Comparison of ENCODE assay signal across 1 cellular context in the genomic region with DNA sequence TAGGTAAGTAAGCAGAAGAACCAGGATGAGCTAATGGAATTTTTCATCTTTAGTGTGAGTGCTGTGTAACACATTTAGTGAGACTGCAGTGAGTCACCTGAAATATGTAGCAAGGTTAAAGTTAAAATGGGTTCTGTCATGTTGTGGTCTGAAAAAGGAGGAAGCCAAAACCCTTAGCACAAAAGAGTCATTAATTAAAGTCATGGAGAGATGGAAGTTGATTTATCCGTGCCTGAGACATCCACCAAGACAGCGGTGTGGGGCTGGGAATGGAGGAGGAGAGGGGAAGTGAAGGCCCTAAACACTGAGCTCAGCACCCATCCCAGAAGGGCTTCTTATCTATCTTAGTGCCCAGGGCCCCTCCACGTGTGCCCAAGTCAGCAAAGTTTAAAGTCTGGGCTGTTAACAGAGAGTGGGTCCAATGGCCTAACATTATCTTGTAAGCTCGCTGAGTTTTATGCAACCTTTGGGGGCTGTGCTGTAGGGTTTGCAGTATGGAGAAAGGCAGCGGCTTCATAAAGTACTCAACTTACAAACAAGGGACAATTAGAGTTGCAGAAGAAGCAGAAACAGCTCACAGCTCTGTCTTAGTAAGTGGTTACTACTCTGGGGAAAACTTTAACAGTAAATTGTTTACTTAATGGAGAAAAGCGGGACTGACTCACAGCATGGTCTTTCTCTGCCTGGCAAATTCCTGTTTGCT.
TF ChIP-seq lines count a peak whose summit lies in the region.

No MANE protein-coding gene starts in this region.

TF ChIP-seq in K562, 482 proteins besides CTCF, POLR2A, EP300 and RAD21 (continues in another document):
- TF ChIP-seq TAF9B (IDR thresholded peaks at IDR 0.05; ENCODE audit: partially characterized antibody) (no peak), ZBED1 (IDR thresholded peaks at IDR 0.05) (no peak), FOXJ3 (CRISPR knock-in tag; IDR thresholded peaks at IDR 0.05) (no peak), SP2 (IDR thresholded peaks at IDR 0.05; ENCODE audit: extremely low read depth, low read depth, low read length, poor library complexity, severe bottlenecking) (no peak), MED1 (CRISPR knock-in tag; IDR thresholded peaks at IDR 0.05; ENCODE audit: borderline replicate concordance) (no peak), SRSF3 (IDR thresholded peaks at IDR 0.05; ENCODE audit: insufficient read depth, low read length) (no peak), JUNB (CRISPR knock-in tag; conservative IDR thresholded peaks at IDR 0.05) (no peak), HDAC2 (IDR thresholded peaks at IDR 0.05) (no peak), ZNF589 (CRISPR knock-in tag; IDR thresholded peaks at IDR 0.05; ENCODE audit: low read depth) (no peak), CEBPB (tag; IDR thresholded peaks at IDR 0.05) (peak; percentile 39; the same call in 1 of the 2 replicates), BACH1 (tag; IDR thresholded peaks at IDR 0.05) (0 out of 2 replicates have a peak, but pooled peaks have one; percentile 45), HDAC1 (IDR thresholded peaks at IDR 0.05) (no peak), ZBTB17 (CRISPR knock-in tag; IDR thresholded peaks at IDR 0.05) (no peak), ZNF551 (CRISPR knock-in tag; IDR thresholded peaks at IDR 0.05) (no peak), IFI16 (CRISPR knock-in tag; IDR thresholded peaks at IDR 0.05) (no peak), HNRNPLL (IDR thresholded peaks at IDR 0.05; ENCODE audit: low read depth, low read length, poor library complexity, severe bottlenecking) (no peak), E2F3 (CRISPR knock-in tag; IDR thresholded peaks at IDR 0.05) (no peak), FOSL1 (tag; conservative IDR thresholded peaks at IDR 0.05) (peak; percentile 50; the same call in 1 of the 2 replicates), ZNF174 (CRISPR knock-in tag; IDR thresholded peaks at IDR 0.05) (no peak), ZNF431 (CRISPR knock-in tag; IDR thresholded peaks at IDR 0.05) (peak; percentile 66; the same call in 1 of the 2 replicates), KAT2B (IDR thresholded peaks at IDR 0.05; ENCODE audit: low read depth, low read length) (no peak), GABPB2 (CRISPR knock-in tag; conservative IDR thresholded peaks at IDR 0.05) (0 out of 2 replicates have a peak, but pooled peaks have one; percentile 38), TGIF2 (CRISPR knock-in tag; IDR thresholded peaks at IDR 0.05) (no peak), ZNF253 (CRISPR knock-in tag; conservative IDR thresholded peaks at IDR 0.05) (no peak), CBX5 (IDR thresholded peaks at IDR 0.05; ENCODE audit: borderline replicate concordance, low read depth) (no peak), ZNF140 (CRISPR knock-in tag; IDR thresholded peaks at IDR 0.05) (no peak), ETV5 (CRISPR knock-in tag; IDR thresholded peaks at IDR 0.05; ENCODE audit: low read depth) (no peak), BCOR (IDR thresholded peaks at IDR 0.05) (no peak), RBM39 (optimal IDR thresholded peaks at IDR 0.05; ENCODE audit: low read depth, low read length) (no peak), MYNN (IDR thresholded peaks at IDR 0.05) (0 out of 2 replicates have a peak, but pooled peaks have one; percentile 15), MYNN (CRISPR knock-in tag; IDR thresholded peaks at IDR 0.05) (no peak), FOXK1 (CRISPR knock-in tag; IDR thresholded peaks at IDR 0.05; ENCODE audit: borderline replicate concordance) (no peak), MEIS2 (IDR thresholded peaks at IDR 0.05; ENCODE audit: partially characterized antibody) (peak; percentile 91), C11orf30 (IDR thresholded peaks at IDR 0.05; ENCODE audit: low read depth) (no peak), BRD4 (IDR thresholded peaks at IDR 0.05) (no peak), SAP30 (IDR thresholded peaks at IDR 0.05; ENCODE audit: borderline replicate concordance, insufficient read depth, low read depth, low read length, poor library complexity, severe bottlenecking) (no peak), PHTF2 (CRISPR knock-in tag; IDR thresholded peaks at IDR 0.05) (no peak)
- TF ChIP-seq, protein P1, sequence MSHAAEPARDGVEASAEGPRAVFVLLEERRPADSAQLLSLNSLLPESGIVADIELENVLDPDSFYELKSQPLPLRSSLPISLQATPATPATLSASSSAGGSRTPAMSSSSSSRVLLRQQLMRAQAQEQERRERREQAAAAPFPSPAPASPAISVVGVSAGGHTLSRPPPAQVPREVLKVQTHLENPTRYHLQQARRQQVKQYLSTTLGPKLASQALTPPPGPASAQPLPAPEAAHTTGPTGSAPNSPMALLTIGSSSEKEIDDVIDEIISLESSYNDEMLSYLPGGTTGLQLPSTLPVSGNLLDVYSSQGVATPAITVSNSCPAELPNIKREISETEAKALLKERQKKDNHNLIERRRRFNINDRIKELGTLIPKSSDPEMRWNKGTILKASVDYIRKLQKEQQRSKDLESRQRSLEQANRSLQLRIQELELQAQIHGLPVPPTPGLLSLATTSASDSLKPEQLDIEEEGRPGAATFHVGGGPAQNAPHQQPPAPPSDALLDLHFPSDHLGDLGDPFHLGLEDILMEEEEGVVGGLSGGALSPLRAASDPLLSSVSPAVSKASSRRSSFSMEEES (CRISPR knock-in tag; IDR thresholded peaks at IDR 0.05), result no peak
- TF ChIP-seq, protein P2, sequence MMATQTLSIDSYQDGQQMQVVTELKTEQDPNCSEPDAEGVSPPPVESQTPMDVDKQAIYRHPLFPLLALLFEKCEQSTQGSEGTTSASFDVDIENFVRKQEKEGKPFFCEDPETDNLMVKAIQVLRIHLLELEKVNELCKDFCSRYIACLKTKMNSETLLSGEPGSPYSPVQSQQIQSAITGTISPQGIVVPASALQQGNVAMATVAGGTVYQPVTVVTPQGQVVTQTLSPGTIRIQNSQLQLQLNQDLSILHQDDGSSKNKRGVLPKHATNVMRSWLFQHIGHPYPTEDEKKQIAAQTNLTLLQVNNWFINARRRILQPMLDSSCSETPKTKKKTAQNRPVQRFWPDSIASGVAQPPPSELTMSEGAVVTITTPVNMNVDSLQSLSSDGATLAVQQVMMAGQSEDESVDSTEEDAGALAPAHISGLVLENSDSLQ (IDR thresholded peaks at IDR 0.05), result peak; percentile 81
- TF ChIP-seq, protein P3, sequence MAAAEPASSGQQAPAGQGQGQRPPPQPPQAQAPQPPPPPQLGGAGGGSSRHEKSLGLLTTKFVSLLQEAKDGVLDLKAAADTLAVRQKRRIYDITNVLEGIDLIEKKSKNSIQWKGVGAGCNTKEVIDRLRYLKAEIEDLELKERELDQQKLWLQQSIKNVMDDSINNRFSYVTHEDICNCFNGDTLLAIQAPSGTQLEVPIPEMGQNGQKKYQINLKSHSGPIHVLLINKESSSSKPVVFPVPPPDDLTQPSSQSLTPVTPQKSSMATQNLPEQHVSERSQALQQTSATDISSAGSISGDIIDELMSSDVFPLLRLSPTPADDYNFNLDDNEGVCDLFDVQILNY (CRISPR knock-in tag; IDR thresholded peaks at IDR 0.05), result no peak
- TF ChIP-seq, protein P4, sequence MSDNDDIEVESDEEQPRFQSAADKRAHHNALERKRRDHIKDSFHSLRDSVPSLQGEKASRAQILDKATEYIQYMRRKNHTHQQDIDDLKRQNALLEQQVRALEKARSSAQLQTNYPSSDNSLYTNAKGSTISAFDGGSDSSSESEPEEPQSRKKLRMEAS (CRISPR knock-in tag; IDR thresholded peaks at IDR 0.05), result peak; percentile 39
- TF ChIP-seq, protein P5, sequence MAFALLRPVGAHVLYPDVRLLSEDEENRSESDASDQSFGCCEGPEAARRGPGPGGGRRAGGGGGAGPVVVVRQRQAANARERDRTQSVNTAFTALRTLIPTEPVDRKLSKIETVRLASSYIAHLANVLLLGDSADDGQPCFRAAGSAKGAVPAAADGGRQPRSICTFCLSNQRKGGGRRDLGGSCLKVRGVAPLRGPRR (CRISPR knock-in tag; IDR thresholded peaks at IDR 0.05), result no peak
- TF ChIP-seq, protein P6, sequence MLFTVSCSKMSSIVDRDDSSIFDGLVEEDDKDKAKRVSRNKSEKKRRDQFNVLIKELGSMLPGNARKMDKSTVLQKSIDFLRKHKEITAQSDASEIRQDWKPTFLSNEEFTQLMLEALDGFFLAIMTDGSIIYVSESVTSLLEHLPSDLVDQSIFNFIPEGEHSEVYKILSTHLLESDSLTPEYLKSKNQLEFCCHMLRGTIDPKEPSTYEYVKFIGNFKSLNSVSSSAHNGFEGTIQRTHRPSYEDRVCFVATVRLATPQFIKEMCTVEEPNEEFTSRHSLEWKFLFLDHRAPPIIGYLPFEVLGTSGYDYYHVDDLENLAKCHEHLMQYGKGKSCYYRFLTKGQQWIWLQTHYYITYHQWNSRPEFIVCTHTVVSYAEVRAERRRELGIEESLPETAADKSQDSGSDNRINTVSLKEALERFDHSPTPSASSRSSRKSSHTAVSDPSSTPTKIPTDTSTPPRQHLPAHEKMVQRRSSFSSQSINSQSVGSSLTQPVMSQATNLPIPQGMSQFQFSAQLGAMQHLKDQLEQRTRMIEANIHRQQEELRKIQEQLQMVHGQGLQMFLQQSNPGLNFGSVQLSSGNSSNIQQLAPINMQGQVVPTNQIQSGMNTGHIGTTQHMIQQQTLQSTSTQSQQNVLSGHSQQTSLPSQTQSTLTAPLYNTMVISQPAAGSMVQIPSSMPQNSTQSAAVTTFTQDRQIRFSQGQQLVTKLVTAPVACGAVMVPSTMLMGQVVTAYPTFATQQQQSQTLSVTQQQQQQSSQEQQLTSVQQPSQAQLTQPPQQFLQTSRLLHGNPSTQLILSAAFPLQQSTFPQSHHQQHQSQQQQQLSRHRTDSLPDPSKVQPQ (CRISPR knock-in tag; IDR thresholded peaks at IDR 0.05; ENCODE audit: borderline replicate concordance), result no peak
- TF ChIP-seq, protein P7, sequence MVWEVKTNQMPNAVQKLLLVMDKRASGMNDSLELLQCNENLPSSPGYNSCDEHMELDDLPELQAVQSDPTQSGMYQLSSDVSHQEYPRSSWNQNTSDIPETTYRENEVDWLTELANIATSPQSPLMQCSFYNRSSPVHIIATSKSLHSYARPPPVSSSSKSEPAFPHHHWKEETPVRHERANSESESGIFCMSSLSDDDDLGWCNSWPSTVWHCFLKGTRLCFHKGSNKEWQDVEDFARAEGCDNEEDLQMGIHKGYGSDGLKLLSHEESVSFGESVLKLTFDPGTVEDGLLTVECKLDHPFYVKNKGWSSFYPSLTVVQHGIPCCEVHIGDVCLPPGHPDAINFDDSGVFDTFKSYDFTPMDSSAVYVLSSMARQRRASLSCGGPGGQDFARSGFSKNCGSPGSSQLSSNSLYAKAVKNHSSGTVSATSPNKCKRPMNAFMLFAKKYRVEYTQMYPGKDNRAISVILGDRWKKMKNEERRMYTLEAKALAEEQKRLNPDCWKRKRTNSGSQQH (CRISPR knock-in tag; IDR thresholded peaks at IDR 0.05), result no peak
- TF ChIP-seq, protein P8, sequence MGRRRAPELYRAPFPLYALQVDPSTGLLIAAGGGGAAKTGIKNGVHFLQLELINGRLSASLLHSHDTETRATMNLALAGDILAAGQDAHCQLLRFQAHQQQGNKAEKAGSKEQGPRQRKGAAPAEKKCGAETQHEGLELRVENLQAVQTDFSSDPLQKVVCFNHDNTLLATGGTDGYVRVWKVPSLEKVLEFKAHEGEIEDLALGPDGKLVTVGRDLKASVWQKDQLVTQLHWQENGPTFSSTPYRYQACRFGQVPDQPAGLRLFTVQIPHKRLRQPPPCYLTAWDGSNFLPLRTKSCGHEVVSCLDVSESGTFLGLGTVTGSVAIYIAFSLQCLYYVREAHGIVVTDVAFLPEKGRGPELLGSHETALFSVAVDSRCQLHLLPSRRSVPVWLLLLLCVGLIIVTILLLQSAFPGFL (CRISPR knock-in tag; IDR thresholded peaks at IDR 0.05), result no peak
- TF ChIP-seq, protein P9, sequence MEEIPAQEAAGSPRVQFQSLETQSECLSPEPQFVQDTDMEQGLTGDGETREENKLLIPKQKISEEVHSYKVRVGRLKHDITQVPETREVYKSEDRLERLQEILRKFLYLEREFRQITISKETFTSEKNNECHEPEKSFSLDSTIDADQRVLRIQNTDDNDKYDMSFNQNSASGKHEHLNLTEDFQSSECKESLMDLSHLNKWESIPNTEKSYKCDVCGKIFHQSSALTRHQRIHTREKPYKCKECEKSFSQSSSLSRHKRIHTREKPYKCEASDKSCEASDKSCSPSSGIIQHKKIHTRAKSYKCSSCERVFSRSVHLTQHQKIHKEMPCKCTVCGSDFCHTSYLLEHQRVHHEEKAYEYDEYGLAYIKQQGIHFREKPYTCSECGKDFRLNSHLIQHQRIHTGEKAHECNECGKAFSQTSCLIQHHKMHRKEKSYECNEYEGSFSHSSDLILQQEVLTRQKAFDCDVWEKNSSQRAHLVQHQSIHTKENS (CRISPR knock-in tag; IDR thresholded peaks at IDR 0.05), result no peak
- TF ChIP-seq, protein P10, sequence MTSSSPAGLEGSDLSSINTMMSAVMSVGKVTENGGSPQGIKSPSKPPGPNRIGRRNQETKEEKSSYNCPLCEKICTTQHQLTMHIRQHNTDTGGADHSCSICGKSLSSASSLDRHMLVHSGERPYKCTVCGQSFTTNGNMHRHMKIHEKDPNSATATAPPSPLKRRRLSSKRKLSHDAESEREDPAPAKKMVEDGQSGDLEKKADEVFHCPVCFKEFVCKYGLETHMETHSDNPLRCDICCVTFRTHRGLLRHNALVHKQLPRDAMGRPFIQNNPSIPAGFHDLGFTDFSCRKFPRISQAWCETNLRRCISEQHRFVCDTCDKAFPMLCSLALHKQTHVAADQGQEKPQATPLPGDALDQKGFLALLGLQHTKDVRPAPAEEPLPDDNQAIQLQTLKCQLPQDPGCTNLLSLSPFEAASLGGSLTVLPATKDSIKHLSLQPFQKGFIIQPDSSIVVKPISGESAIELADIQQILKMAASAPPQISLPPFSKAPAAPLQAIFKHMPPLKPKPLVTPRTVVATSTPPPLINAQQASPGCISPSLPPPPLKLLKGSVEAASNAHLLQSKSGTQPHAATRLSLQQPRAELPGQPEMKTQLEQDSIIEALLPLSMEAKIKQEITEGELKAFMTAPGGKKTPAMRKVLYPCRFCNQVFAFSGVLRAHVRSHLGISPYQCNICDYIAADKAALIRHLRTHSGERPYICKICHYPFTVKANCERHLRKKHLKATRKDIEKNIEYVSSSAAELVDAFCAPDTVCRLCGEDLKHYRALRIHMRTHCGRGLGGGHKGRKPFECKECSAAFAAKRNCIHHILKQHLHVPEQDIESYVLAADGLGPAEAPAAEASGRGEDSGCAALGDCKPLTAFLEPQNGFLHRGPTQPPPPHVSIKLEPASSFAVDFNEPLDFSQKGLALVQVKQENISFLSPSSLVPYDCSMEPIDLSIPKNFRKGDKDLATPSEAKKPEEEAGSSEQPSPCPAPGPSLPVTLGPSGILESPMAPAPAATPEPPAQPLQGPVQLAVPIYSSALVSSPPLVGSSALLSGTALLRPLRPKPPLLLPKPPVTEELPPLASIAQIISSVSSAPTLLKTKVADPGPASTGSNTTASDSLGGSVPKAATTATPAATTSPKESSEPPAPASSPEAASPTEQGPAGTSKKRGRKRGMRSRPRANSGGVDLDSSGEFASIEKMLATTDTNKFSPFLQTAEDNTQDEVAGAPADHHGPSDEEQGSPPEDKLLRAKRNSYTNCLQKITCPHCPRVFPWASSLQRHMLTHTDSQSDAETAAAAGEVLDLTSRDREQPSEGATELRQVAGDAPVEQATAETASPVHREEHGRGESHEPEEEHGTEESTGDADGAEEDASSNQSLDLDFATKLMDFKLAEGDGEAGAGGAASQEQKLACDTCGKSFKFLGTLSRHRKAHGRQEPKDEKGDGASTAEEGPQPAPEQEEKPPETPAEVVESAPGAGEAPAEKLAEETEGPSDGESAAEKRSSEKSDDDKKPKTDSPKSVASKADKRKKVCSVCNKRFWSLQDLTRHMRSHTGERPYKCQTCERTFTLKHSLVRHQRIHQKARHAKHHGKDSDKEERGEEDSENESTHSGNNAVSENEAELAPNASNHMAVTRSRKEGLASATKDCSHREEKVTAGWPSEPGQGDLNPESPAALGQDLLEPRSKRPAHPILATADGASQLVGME (CRISPR knock-in tag; IDR thresholded peaks at IDR 0.05), result no peak
- TF ChIP-seq, protein P11, sequence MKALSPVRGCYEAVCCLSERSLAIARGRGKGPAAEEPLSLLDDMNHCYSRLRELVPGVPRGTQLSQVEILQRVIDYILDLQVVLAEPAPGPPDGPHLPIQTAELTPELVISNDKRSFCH (CRISPR knock-in tag; IDR thresholded peaks at IDR 0.05), result no peak
- TF ChIP-seq, protein P11 (tag; IDR thresholded peaks at IDR 0.05), result no peak
